Comparison of ENCODE assay signal across 20 cellular contexts in genomic region chr12:95803817-95804216, GRCh38. TPM values are rescaled to one million over a fixed set of nuclear protein-coding genes. Genes with fewer than 3 reads are reported as not detected.
A peak's percentile ranks its signal among the peaks of the same experiment; 100 is the strongest.
DNase-seq lines count a peak whose midpoint lies in the region; ATAC-seq, FAIRE-seq and TF ChIP-seq lines count a peak whose summit lies in the region.
"Had no signal": no experiment of that assay in that cellular context is flagged by ENCODE, and none has a peak within 500 bp of the region (broad histone marks: within the 10 kb centered on the region; RNA-seq: fewer than 3 reads in every experiment).

No MANE protein-coding gene starts in this region.

- H3K27me3 ChIP-seq in PC-3 (ENCODE audit: low read length) (no peaks in the 10 kb centered on the region), brain microvascular endothelial cell (replicated peaks) (no peaks in the 10 kb centered on the region), osteoblast (ENCODE audit: insufficient read depth, low read length) (no peaks in the 10 kb centered on the region), neural progenitor cell (no peaks in the 10 kb centered on the region), small intestine (ENCODE audit: control insufficient read depth in 2 of 2, insufficient read depth in 2 of 2, low read length in 2 of 2) (no peaks in the 10 kb centered on the region)
- peaks cover 3% of the 10 kb centered on the region for H3K27me3 ChIP-seq in CD8-positive, alpha-beta T cell (ENCODE audit: insufficient read depth, low read length)

- intact Hi-C loops in Calu3 (cut with micrococcal nuclease; ENCODE audit: unreplicated experiment) = loop anchor here (5.0 kb wide), 1 partner anchor 102 kb away; no protein-coding TSS in a partner anchor
- intact Hi-C loops in PC-3 (cut with micrococcal nuclease) = no loop called here
- intact Hi-C loops in CD8-positive, alpha-beta T cell (cut with DNase I, micrococcal nuclease) = no loop called here

- H3K9me2 ChIP-seq in PC-3 (replicated peaks; ENCODE audit: low read length) = no peaks in the 10 kb centered on the region

- in situ Hi-C loops in brain microvascular endothelial cell (cut with HindIII; ENCODE audit: low pct_ligation_motif_present, low sequenced_read_pairs) = loop anchor here (25.0 kb wide), 1 partner anchor 192 kb away; no protein-coding TSS in a partner anchor

- no peaks in the 10 kb centered on the region for H4K20me1 ChIP-seq in PC-3 (ENCODE audit: low read length)
- no peaks in the 10 kb centered on the region for H4K20me1 ChIP-seq in osteoblast (ENCODE audit: insufficient read depth, low read length)
- H4K20me1 ChIP-seq in neural progenitor cell (ENCODE audit: low read depth) = no peaks in the 10 kb centered on the region

- CTCF ChIA-PET in Calu3 (lab: Charles Lee) (no interaction called here), PC-3 (lab: Charles Lee) (no interaction called here)
- CTCF ChIA-PET in CD8-positive, alpha-beta T cell (lab: Charles Lee) = no interaction called here

- H3K27ac ChIP-seq in PC-3 (ENCODE audit: low read length) (peak overlapping the region; percentile 98), brain microvascular endothelial cell (peak overlapping the region; percentile 99), osteoblast (ENCODE audit: low read depth, low read length) (peak overlapping the region; percentile 99), neural progenitor cell (no peak overlapping the region), small intestine (ENCODE audit: low read depth in 1 of 2, low read length in 1 of 2) (no peak overlapping the region)
- H3K27ac ChIP-seq in CD8-positive, alpha-beta T cell (ENCODE audit: low read depth, low read length) = no peak overlapping the region
- H3K27ac ChIP-seq: RWPE1 had no signal

- WGBS in small intestine, 3 donors = 63 to 84% (median 72%) methylated on average over 1 of the region's 1 CpG

- no peaks in the 10 kb centered on the region for H3K79me2 ChIP-seq in PC-3 (ENCODE audit: low read length)
- no peaks in the 10 kb centered on the region for H3K79me2 ChIP-seq in osteoblast (ENCODE audit: insufficient read depth, low read length)
- no peaks in the 10 kb centered on the region for H3K79me2 ChIP-seq in neural progenitor cell (ENCODE audit: low read depth)

- BruUV-seq in Calu3 (replicated peaks; lab: Mats Ljungman, UMichigan) = no TSS peak
- BruUV-seq in PC-3 (replicated peaks; lab: Mats Ljungman, UMichigan) = no TSS peak

- no peak for ATAC-seq in PC-3
- ATAC-seq in CD8-positive, alpha-beta T cell = no peak

- H3K36me3 ChIP-seq in PC-3 (ENCODE audit: low read depth, low read length) = no peaks in the 10 kb centered on the region
- no peaks in the 10 kb centered on the region for H3K36me3 ChIP-seq in brain microvascular endothelial cell (replicated peaks)
- no peaks in the 10 kb centered on the region for H3K36me3 ChIP-seq in osteoblast (ENCODE audit: insufficient read depth, low read length)
- H3K36me3 ChIP-seq in neural progenitor cell = no peaks in the 10 kb centered on the region
- H3K36me3 ChIP-seq in small intestine (ENCODE audit: control insufficient read depth in 2 of 2, insufficient read depth in 2 of 2, low read length in 2 of 2) = no peaks in the 10 kb centered on the region
- H3K36me3 ChIP-seq in CD8-positive, alpha-beta T cell (ENCODE audit: insufficient read depth, low read length) = no peaks in the 10 kb centered on the region

- H2AFZ ChIP-seq in PC-3 (ENCODE audit: low read length) (no peak overlapping the region), osteoblast (ENCODE audit: low read length) (no peak overlapping the region), neural progenitor cell (replicated peaks) (no peak overlapping the region)

- H3K4me2 ChIP-seq in PC-3 (ENCODE audit: low read length) = peak overlapping the region; percentile 48
- no peak overlapping the region for H3K4me2 ChIP-seq in osteoblast (ENCODE audit: insufficient read depth, low read length)
- no peak overlapping the region for H3K4me2 ChIP-seq in neural progenitor cell

- DNase-seq in Calu3 (no peak), PC-3 (no peak), brain microvascular endothelial cell (no peak), osteoblast (ENCODE audit: insufficient read length, low spot score, missing footprints) (no peak), neural progenitor cell (ENCODE audit: low spot score) (no peak), small intestine (no peak), islet precursor cell (no peak)
- DNase-seq in CD8-positive, alpha-beta T cell = no peak
- DNase-seq: CD4-positive, CD25-positive, alpha-beta regulatory T cell; DMS 273 treated with DMSO at 0.1 percent for 48 hours; DND-41; GOT3; Karpas-422; NCI-H1694; NCI-H446; NCI-H526; SIG-M5 had no signal

- peaks cover 66% of the 10 kb centered on the region for H3K4me1 Mint-ChIP-seq in Calu3 (ENCODE audit: low read depth, unreplicated experiment)
- no peaks in the 10 kb centered on the region for H3K4me1 Mint-ChIP-seq in neural progenitor cell
- H3K4me1 Mint-ChIP-seq in CD8-positive, alpha-beta T cell (ENCODE audit: low read depth) = no peaks in the 10 kb centered on the region
- H3K4me1 Mint-ChIP-seq: CD4-positive, CD25-positive, alpha-beta regulatory T cell had no signal

- POLR2A ChIA-PET in PC-3 (lab: Charles Lee; ENCODE audit: unreplicated experiment) = no interaction called here
- POLR2A ChIA-PET in CD8-positive, alpha-beta T cell (lab: Charles Lee) = no interaction called here

- H3K9me3 Mint-ChIP-seq in Calu3 (ENCODE audit: low read depth, unreplicated experiment) (no peaks in the 10 kb centered on the region), neural progenitor cell (peaks cover 2% of the 10 kb centered on the region)
- no peaks in the 10 kb centered on the region for H3K9me3 Mint-ChIP-seq in CD8-positive, alpha-beta T cell

- H3K9ac ChIP-seq in PC-3 (ENCODE audit: low read length) = peak overlapping the region; percentile 93
- H3K9ac ChIP-seq in neural progenitor cell = no peak overlapping the region

- no peak for TF ChIP-seq CTCF in Calu3 (IDR thresholded peaks at IDR 0.05; ENCODE audit: unreplicated experiment)
- TF ChIP-seq CTCF in PC-3 (conservative IDR thresholded peaks at IDR 0.05; ENCODE audit: low read depth, low read length) = no peak
- TF ChIP-seq CTCF in brain microvascular endothelial cell (IDR thresholded peaks at IDR 0.05; ENCODE audit: low read depth, low read length, missing control alignments) = no peak
- TF ChIP-seq CTCF in osteoblast (IDR thresholded peaks at IDR 0.05; ENCODE audit: extremely low read depth, low read depth, low read length) = no peak
- no peak for TF ChIP-seq CTCF in neural progenitor cell (IDR thresholded peaks at IDR 0.05)
- TF ChIP-seq CTCF in CD8-positive, alpha-beta T cell (IDR thresholded peaks at IDR 0.05) = no peak

- H3K27me3 Mint-ChIP-seq in Calu3 (ENCODE audit: unreplicated experiment) (no peaks in the 10 kb centered on the region), neural progenitor cell (ENCODE audit: insufficient read depth, low read depth) (no peaks in the 10 kb centered on the region)
- peaks cover 23% of the 10 kb centered on the region for H3K27me3 Mint-ChIP-seq in CD8-positive, alpha-beta T cell (ENCODE audit: low read depth)

- peaks cover 69% of the 10 kb centered on the region for H3K4me1 ChIP-seq in PC-3 (ENCODE audit: insufficient read depth, low read length)
- peaks cover 25% of the 10 kb centered on the region for H3K4me1 ChIP-seq in osteoblast (ENCODE audit: insufficient read depth, low read length)
- no peaks in the 10 kb centered on the region for H3K4me1 ChIP-seq in neural progenitor cell
- no peaks in the 10 kb centered on the region for H3K4me1 ChIP-seq in small intestine (ENCODE audit: control insufficient read depth in 2 of 2, insufficient read depth in 1 of 2, low read depth in 1 of 2, low read length in 1 of 2)
- H3K4me1 ChIP-seq in CD8-positive, alpha-beta T cell (ENCODE audit: insufficient read depth, low read length) = no peaks in the 10 kb centered on the region

- H3K9me3 ChIP-seq in PC-3 (ENCODE audit: low read length) = no peaks in the 10 kb centered on the region
- H3K9me3 ChIP-seq in osteoblast (ENCODE audit: low read depth, low read length) = no peaks in the 10 kb centered on the region
- H3K9me3 ChIP-seq in neural progenitor cell (ENCODE audit: low read depth) = no peaks in the 10 kb centered on the region
- H3K9me3 ChIP-seq in small intestine (ENCODE audit: control insufficient read depth, low read depth) = no peaks in the 10 kb centered on the region
- no peaks in the 10 kb centered on the region for H3K9me3 ChIP-seq in CD8-positive, alpha-beta T cell (ENCODE audit: low read length)

- H3K4me3 Mint-ChIP-seq in Calu3 (ENCODE audit: low read depth, unreplicated experiment) (no peak overlapping the region), neural progenitor cell (no peak overlapping the region)
- no peak overlapping the region for H3K4me3 Mint-ChIP-seq in CD8-positive, alpha-beta T cell
- H3K4me3 Mint-ChIP-seq: CD4-positive, CD25-positive, alpha-beta regulatory T cell had no signal

- H3K36me3 Mint-ChIP-seq in Calu3 (ENCODE audit: insufficient read depth, unreplicated experiment) = peaks cover 19% of the 10 kb centered on the region
- no peaks in the 10 kb centered on the region for H3K36me3 Mint-ChIP-seq in neural progenitor cell
- no peaks in the 10 kb centered on the region for H3K36me3 Mint-ChIP-seq in CD8-positive, alpha-beta T cell
- H3K36me3 Mint-ChIP-seq: CD4-positive, CD25-positive, alpha-beta regulatory T cell had no signal

- H3K27ac Mint-ChIP-seq in Calu3 (ENCODE audit: unreplicated experiment) (peak overlapping the region; percentile 100), neural progenitor cell (no peak overlapping the region)
- no peak overlapping the region for H3K27ac Mint-ChIP-seq in CD8-positive, alpha-beta T cell
- H3K27ac Mint-ChIP-seq: CD4-positive, CD25-positive, alpha-beta regulatory T cell had no signal

- H3F3A ChIP-seq in PC-3 (ENCODE audit: low read length, unreplicated experiment) = peaks cover 26% of the 10 kb centered on the region
- no peaks in the 10 kb centered on the region for H3F3A ChIP-seq in neural progenitor cell (ENCODE audit: low read depth)

- no peak for FAIRE-seq in small intestine (lab: Jason Lieb, UNC)
- FAIRE-seq: GM18507 had no signal

- no peak overlapping the region for H3K4me3 ChIP-seq in PC-3 (ENCODE audit: low read length)
- H3K4me3 ChIP-seq in brain microvascular endothelial cell (ENCODE audit: low read depth, low read length) = no peak overlapping the region
- H3K4me3 ChIP-seq in osteoblast (ENCODE audit: insufficient read depth, low read length) = no peak overlapping the region
- no peak overlapping the region for H3K4me3 ChIP-seq in neural progenitor cell
- no peak overlapping the region for H3K4me3 ChIP-seq in small intestine (ENCODE audit: low read depth in 1 of 2, low read length in 2 of 2)
- no peak overlapping the region for H3K4me3 ChIP-seq in CD8-positive, alpha-beta T cell (ENCODE audit: low read depth, low read length)

RNA-seq across cellular contexts. Expression of gene NTN4, which starts 13.3 kb away (rescaled TPM):
- total RNA-seq in Calu3 (2022) = 68.4 and 76.5 TPM in 2 replicates
- 39.6 and 40.3 TPM in 2 replicates for total RNA-seq in PC-3 (2014; rRNA removed)
- total RNA-seq in osteoblast = 45.1 and 47.8 TPM in 2 replicates
- 2.3 and 2.5 TPM in 2 replicates for total RNA-seq in neural progenitor cell (ENCODE audit: low replicate concordance)
- 10 to 100 TPM in 1 of 3 donors, 1 to 10 TPM in 2; 1.6 to 17.9 (median 1.6) TPM for polyA plus RNA-seq in small intestine
- total RNA-seq in CD8-positive, alpha-beta T cell = under 1 TPM; 0.14 to 0.47 TPM
- total RNA-seq: CD4-positive, CD25-positive, alpha-beta regulatory T cell; OCI-LY7 had no signal

RNA-seq across cellular contexts. Expression of gene SNRPF, which starts 54.9 kb away (rescaled TPM):
- 49.7 and 55.4 TPM in 2 replicates for total RNA-seq in Calu3 (2022)
- total RNA-seq in PC-3 (2014; rRNA removed) = 47.4 and 47.5 TPM in 2 replicates
- 6.2 and 6.8 TPM in 2 replicates for total RNA-seq in osteoblast
- 37.0 and 49.7 TPM in 2 replicates for total RNA-seq in neural progenitor cell (ENCODE audit: low replicate concordance)
- polyA plus RNA-seq in small intestine = 10 to 100 TPM; 18.9 to 61.9 (median 24.6) TPM
- total RNA-seq in CD8-positive, alpha-beta T cell = 10 to 100 TPM; 42.9 to 49.2 TPM

Comparison
In these comparisons a context has a peak if more than half of its experiments do, and no peak if none do; other contexts are left out.
1. H3K27ac ChIP-seq: peak in PC-3 (single experiment), brain microvascular endothelial cell (single experiment) and osteoblast (single experiment); none in neural progenitor cell (single experiment), small intestine (0 of 2) and CD8-positive, alpha-beta T cell (single experiment).
2. RNA of gene NTN4, which starts 13.3 kb away (total RNA-seq): 68.4 to 76.5 TPM in Calu3, 45.1 to 47.8 TPM in osteoblast and 39.6 to 40.3 TPM in PC-3; 2.3 to 2.5 TPM in neural progenitor cell and 0.14 to 0.47 TPM in CD8-positive, alpha-beta T cell; every median in the first group is over 10 times any median in the second.